ENCODE assay signal across 1 cellular context in the genomic region with DNA sequence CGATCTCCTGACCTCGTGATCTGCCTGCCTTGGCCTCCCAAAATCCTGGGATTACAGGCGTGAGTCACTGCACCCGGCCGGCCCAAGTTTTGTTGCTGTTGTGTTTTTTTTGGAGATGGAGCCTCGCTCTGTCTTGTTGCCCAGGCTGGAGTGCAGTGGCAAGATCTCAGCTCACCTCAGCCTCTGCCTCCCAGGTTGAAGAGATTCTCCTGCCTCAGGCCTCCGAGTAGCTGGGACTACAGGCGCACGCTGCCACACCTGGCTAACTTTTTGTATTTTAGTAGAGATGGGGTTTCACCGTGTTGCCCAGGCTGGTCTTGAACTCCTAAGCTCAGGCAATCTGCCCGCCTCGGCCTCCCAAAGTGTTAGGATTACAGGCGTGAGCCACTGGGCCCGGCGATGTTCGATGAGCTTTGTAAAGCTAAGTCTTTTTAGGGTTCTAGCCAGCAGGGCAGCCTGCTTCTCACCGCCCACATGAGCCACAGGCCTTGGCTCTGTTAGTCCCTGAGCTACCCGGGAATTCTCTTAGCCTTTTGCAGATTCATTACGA. TPM values are rescaled to one million over a fixed set of nuclear protein-coding genes. Genes with fewer than 3 reads are reported as not detected.
"Had no signal": no experiment of that assay in that cellular context is flagged by ENCODE, and none has a peak within 500 bp of the region (broad histone marks: within the 10 kb centered on the region; RNA-seq: fewer than 3 reads in every experiment).

No MANE protein-coding gene starts in this region.

RNA-seq across cellular contexts. Expression of a gene that starts 12.9 kb away (rescaled TPM):
- total RNA-seq: stomach had no signal
